In the genomic region with DNA sequence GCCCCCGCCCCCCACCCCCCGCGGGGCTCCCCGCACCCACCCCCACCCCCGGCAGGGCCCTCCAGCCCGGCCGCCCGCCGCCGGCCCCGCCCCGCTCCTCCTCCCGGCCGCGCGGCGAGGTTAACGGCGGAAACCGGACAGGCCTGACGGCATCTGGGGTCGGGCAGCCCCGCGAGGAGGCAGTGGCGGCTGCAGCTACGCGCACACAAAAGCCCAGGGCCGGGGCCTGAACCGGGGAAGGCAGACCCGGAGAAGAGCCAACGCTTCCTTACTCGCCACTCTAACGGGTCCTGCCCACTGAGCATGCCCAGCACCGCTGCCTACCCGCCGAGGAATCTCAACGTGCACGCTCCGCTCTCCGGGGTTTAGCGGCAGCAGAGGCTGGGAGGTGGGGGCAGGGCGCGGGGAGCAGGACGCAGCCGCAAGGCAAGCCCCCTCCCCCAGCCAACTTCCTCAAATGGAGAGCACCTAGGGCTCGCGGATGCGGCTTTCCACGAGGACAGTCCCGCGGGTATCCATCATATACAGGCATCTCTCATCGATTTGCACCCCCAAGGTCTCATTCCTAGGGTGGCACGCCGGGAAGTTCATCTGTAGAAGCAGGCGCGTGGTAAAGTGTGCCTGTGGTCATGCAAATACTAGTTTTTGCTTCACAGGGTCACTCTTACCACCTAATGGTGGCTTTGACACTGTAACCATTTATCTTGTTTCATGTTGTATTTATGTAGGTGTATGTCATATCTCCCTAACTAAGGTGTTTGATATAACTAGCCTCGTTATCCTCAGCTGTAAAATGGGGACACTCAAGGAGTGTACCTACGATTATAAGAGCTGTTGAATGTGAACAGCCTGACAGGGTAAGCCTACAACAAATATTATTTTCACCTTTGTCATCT, we compare ENCODE assay signal across 8 cellular contexts. TPM values are rescaled to one million over a fixed set of nuclear protein-coding genes. Genes with fewer than 3 reads are reported as not detected.
A peak's percentile ranks its signal among the peaks of the same experiment; 100 is the strongest.
DNase-seq lines count a peak whose midpoint lies in the region; ATAC-seq, FAIRE-seq and TF ChIP-seq lines count a peak whose summit lies in the region.

A gene (minus strand): TSS at position 339 of the 896 bp plus-strand sequence. CDS start 761 bp downstream, outside the sequence.

- peak within 1 kb of the TSS; percentile 76 for H2AFZ ChIP-seq in astrocyte (ENCODE audit: low read depth, low read length)

- H3K9me3 Mint-ChIP-seq in astrocyte (ENCODE audit: unreplicated experiment) = no peaks in the 10 kb centered on the region

- H3K36me3 ChIP-seq in astrocyte (ENCODE audit: insufficient read depth, low read length) = no peaks in the 10 kb centered on the region
- H3K36me3 ChIP-seq in rectal smooth muscle tissue (ENCODE audit: control insufficient read depth, insufficient read depth, low read length) = no peaks in the 10 kb centered on the region
- H3K36me3 ChIP-seq in vagina = no peaks in the 10 kb centered on the region

- H3K4me3 ChIP-seq in astrocyte (ENCODE audit: insufficient read depth, low read depth, low read length) (peak within 1 kb of the TSS; percentile 74), rectal smooth muscle tissue (ENCODE audit: low read length) (peak within 1 kb of the TSS; percentile 86), vagina (peak within 1 kb of the TSS; percentile 77 to 98)

- DNase-seq in NCI-H2029 treated with DMSO at 0.1 percent for 48 hours (lab: John Stamatoyannopoulos, UW) = peak; percentile 72
- peak; percentile 80 for DNase-seq in T-helper 22 cell (ENCODE audit: low read depth)
- peak; percentile 89 for DNase-seq in astrocyte (ENCODE audit: low read depth)
- peak; percentile 97 for DNase-seq in hepatic stellate cell (ENCODE audit: low spot score)
- peak in 1 of 2 donors; percentile 92 for DNase-seq in vagina (ENCODE audit: extremely low spot score in 2 of 2)

- no peaks in the 10 kb centered on the region for H3K27me3 ChIP-seq in astrocyte (ENCODE audit: insufficient read depth, low read length)
- H3K27me3 ChIP-seq in rectal smooth muscle tissue (ENCODE audit: control insufficient read depth, insufficient read depth, low read length) = no peaks in the 10 kb centered on the region
- no peaks in the 10 kb centered on the region for H3K27me3 ChIP-seq in vagina

- peak in 1 of 2 donors; percentile 57 for TF ChIP-seq POLR2A in vagina (IDR thresholded peaks at IDR 0.05)

- H3K9ac ChIP-seq in astrocyte (ENCODE audit: low read length) (peak within 1 kb of the TSS; percentile 91), rectal smooth muscle tissue (ENCODE audit: low read length) (peak within 1 kb of the TSS; percentile 25)

- H3K79me2 ChIP-seq in astrocyte (ENCODE audit: insufficient read depth, low read length) = peaks cover 39% of the 10 kb centered on the region

- H3K4me1 ChIP-seq in astrocyte (ENCODE audit: insufficient read depth, low read length) (peaks cover 10% of the 10 kb centered on the region), rectal smooth muscle tissue (ENCODE audit: control insufficient read depth, insufficient read depth, low read length) (peaks cover 14% of the 10 kb centered on the region), vagina (peaks cover 41% of the 10 kb centered on the region)

- H3K9me3 ChIP-seq in astrocyte (ENCODE audit: insufficient read depth, low read depth, low read length) (no peaks in the 10 kb centered on the region), vagina (no peaks in the 10 kb centered on the region)

- peak within 1 kb of the TSS; percentile 91 for H3K4me3 Mint-ChIP-seq in astrocyte (ENCODE audit: unreplicated experiment)

- H3K27me3 Mint-ChIP-seq in astrocyte (ENCODE audit: low read depth, unreplicated experiment) = no peaks in the 10 kb centered on the region

- peaks cover 36% of the 10 kb centered on the region for H4K20me1 ChIP-seq in astrocyte (ENCODE audit: insufficient read depth, low read length)

- H3K36me3 Mint-ChIP-seq in astrocyte (ENCODE audit: low read depth, unreplicated experiment) = no peaks in the 10 kb centered on the region

- H3K27ac Mint-ChIP-seq in astrocyte (ENCODE audit: unreplicated experiment) = peak within 1 kb of the TSS; percentile 94

- peak within 1 kb of the TSS; percentile 89 for H3K4me2 ChIP-seq in astrocyte (ENCODE audit: low read length)

- ATAC-seq in GM18511 (IDR thresholded peaks at IDR 0.05; ENCODE audit: unreplicated experiment) (peak; percentile 65), HG03025 (IDR thresholded peaks at IDR 0.05; ENCODE audit: low FRiP score, unreplicated experiment) (peak; percentile 64)

- TF ChIP-seq CTCF in astrocyte (IDR thresholded peaks at IDR 0.05; ENCODE audit: insufficient read depth, low read depth, low read length) (no peak), vagina (IDR thresholded peaks at IDR 0.05) (peak in 1 of 3 experiments; percentile 44)

- intact Hi-C loops in vagina (cut with DNase I) = no loop called here

- FAIRE-seq in astrocyte (lab: Jason Lieb, UNC) = no peak

- peak within 1 kb of the TSS; percentile 85 for H3K27ac ChIP-seq in astrocyte (ENCODE audit: low read depth, low read length)
- peak within 1 kb of the TSS; percentile 91 for H3K27ac ChIP-seq in rectal smooth muscle tissue (ENCODE audit: low read depth, low read length)
- peak within 1 kb of the TSS; percentile 90 for H3K27ac ChIP-seq in vagina

- H3K4me1 Mint-ChIP-seq in astrocyte (ENCODE audit: low read depth, unreplicated experiment) = peaks cover 18% of the 10 kb centered on the region

RNA-seq across cellular contexts. Expression of the gene that starts here (rescaled TPM):
- total RNA-seq in astrocyte (59.7 and 65.2 TPM in 2 replicates), vagina (36.3 TPM)
